ENCODE assay signal across 8 cellular contexts in the genomic region with DNA sequence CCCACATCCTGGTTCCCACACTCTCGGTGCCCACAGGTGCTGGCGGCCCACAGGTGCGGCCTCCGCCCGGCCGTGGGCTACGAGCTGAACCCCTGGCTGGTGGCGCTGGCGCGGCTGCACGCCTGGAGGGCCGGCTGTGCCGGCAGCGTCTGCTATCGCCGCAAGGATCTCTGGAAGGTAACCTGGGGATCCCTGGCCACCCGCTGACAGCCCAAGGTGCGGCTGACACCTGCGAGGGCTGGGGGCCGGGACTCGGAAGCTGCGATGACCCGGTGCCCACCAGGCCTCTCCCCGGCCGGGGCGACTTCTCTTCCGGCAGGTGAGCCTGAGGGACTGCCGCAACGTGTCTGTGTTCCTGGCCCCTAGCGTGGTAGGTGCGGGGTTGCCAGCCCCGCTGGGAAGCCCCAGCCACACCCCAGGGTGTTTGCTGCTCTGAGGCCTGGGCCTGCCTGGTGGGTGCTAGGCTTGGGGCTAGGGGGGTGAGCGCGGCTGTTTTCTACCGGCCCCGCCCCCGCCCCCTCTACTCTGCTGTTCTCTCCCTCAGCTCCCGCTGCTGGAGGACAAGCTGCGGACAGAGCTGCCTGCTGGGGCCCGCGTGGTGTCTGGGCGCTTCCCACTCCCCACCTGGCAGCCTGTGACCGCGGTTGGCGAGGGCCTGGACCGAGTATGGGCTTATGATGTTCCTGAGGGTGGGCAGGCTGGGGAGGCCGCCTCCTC. TPM values are rescaled to one million over a fixed set of nuclear protein-coding genes. Genes with fewer than 3 reads are reported as not detected.
DNase-seq lines count a peak whose midpoint lies in the region; ATAC-seq, FAIRE-seq and TF ChIP-seq lines count a peak whose summit lies in the region.

No MANE protein-coding gene starts in this region.

- no peak overlapping the region for H2BK5ac ChIP-seq in mesenchymal stem cell (ENCODE audit: low read depth, low read length, poor library complexity, severe bottlenecking)

- no peak overlapping the region for H4K8ac ChIP-seq in mesenchymal stem cell (ENCODE audit: low read length)

- peaks cover under 1% of the 10 kb centered on the region for H3K79me2 ChIP-seq in astrocyte (ENCODE audit: insufficient read depth, low read length)

- H3K27ac ChIP-seq in cardiac muscle cell (peak overlapping the region; percentile 90), astrocyte (ENCODE audit: low read depth, low read length) (no peak overlapping the region), mesenchymal stem cell (ENCODE audit: low read length, poor library complexity, severe bottlenecking) (no peak overlapping the region)

- H4K20me1 ChIP-seq in astrocyte (ENCODE audit: insufficient read depth, low read length), result peaks cover 40% of the 10 kb centered on the region

- H2BK15ac ChIP-seq in mesenchymal stem cell (ENCODE audit: low read depth, poor library complexity, severe bottlenecking), result peak overlapping the region; percentile 32

- DNase-seq in cardiac muscle cell (ENCODE audit: low read depth in 1 of 2, low spot score in 1 of 2) (no peak), left ventricle myocardium superior (no peak), astrocyte (ENCODE audit: low read depth) (no peak), mesenchymal stem cell (no peak), urothelium cell line (ENCODE audit: low spot score) (no peak), GOT3 (lab: John Stamatoyannopoulos, UW) (no peak)
- no peak for DNase-seq in stimulated activated CD4-positive, alpha-beta T cell treated with anti-CD3 and anti-CD28 coated beads, Interleukin-1b, Interleukin-23, amount 100 ng/mL, for 48 hours

- H3K4me1 ChIP-seq in cardiac muscle cell (ENCODE audit: low read depth), result peaks cover 16% of the 10 kb centered on the region
- H3K4me1 ChIP-seq in astrocyte (ENCODE audit: insufficient read depth, low read length), result peaks cover 20% of the 10 kb centered on the region
- H3K4me1 ChIP-seq in mesenchymal stem cell (ENCODE audit: control insufficient read depth, insufficient read depth, low read depth, low read length), result peaks cover 49% of the 10 kb centered on the region

- no peaks in the 10 kb centered on the region for H3K27me3 Mint-ChIP-seq in astrocyte (ENCODE audit: low read depth, unreplicated experiment)

- H3K9me3 Mint-ChIP-seq in astrocyte (ENCODE audit: unreplicated experiment), result no peaks in the 10 kb centered on the region

- peak overlapping the region in 1 of 2 experiments; percentile 99 for H3K18ac ChIP-seq in mesenchymal stem cell (ENCODE audit: low read depth in 1 of 2, low read length in 2 of 2)

- no peaks in the 10 kb centered on the region for H3K36me3 Mint-ChIP-seq in astrocyte (ENCODE audit: low read depth, unreplicated experiment)

- TF ChIP-seq CTCF in cardiac muscle cell (IDR thresholded peaks at IDR 0.05; ENCODE audit: low read depth, low read length), result no peak
- no peak for TF ChIP-seq CTCF in astrocyte (IDR thresholded peaks at IDR 0.05; ENCODE audit: insufficient read depth, low read depth, low read length)

- ATAC-seq in left ventricle myocardium superior (no peak), GM21423 (IDR thresholded peaks at IDR 0.05; ENCODE audit: unreplicated experiment) (no peak)

- peak overlapping the region in 1 of 2 experiments; percentile 21 for H2BK12ac ChIP-seq in mesenchymal stem cell (ENCODE audit: low read length in 2 of 2)

- H3K9ac ChIP-seq in astrocyte (ENCODE audit: low read length) (no peak overlapping the region), mesenchymal stem cell (ENCODE audit: low read length) (peak overlapping the region; percentile 90)

- H3K9me3 ChIP-seq in cardiac muscle cell (ENCODE audit: low read depth) (no peaks in the 10 kb centered on the region), astrocyte (ENCODE audit: insufficient read depth, low read depth, low read length) (no peaks in the 10 kb centered on the region), mesenchymal stem cell (ENCODE audit: control insufficient read depth, low read length) (no peaks in the 10 kb centered on the region)

- FAIRE-seq in astrocyte (lab: Jason Lieb, UNC), result no peak
- FAIRE-seq in urothelium cell line (lab: Jason Lieb, UNC), result peak; percentile 17

- H3K27me3 ChIP-seq in cardiac muscle cell, result no peaks in the 10 kb centered on the region
- no peaks in the 10 kb centered on the region for H3K27me3 ChIP-seq in astrocyte (ENCODE audit: insufficient read depth, low read length)
- H3K27me3 ChIP-seq in mesenchymal stem cell (ENCODE audit: control insufficient read depth in 1 of 2, insufficient read depth in 1 of 2, low read length in 2 of 2), result peaks cover 0 to 15% of the 10 kb centered on the region in 2 experiments

- H3K27ac Mint-ChIP-seq in astrocyte (ENCODE audit: unreplicated experiment), result no peak overlapping the region

- H3K79me1 ChIP-seq in mesenchymal stem cell (replicated peaks; ENCODE audit: low read length, poor library complexity, severe bottlenecking), result peaks cover 23% of the 10 kb centered on the region

- H2AK5ac ChIP-seq in mesenchymal stem cell (ENCODE audit: low read length, severe bottlenecking), result peak overlapping the region; percentile 13

- H3K36me3 ChIP-seq in cardiac muscle cell (no peaks in the 10 kb centered on the region), astrocyte (ENCODE audit: insufficient read depth, low read length) (no peaks in the 10 kb centered on the region), mesenchymal stem cell (ENCODE audit: control insufficient read depth in 1 of 2, insufficient read depth in 2 of 2, low read depth in 1 of 2, low read length in 2 of 2) (peaks cover 0 to 39% of the 10 kb centered on the region in 2 experiments)

- no peak overlapping the region for H2BK120ac ChIP-seq in mesenchymal stem cell (ENCODE audit: low read depth, low read length)

- H2AFZ ChIP-seq in astrocyte (ENCODE audit: low read depth, low read length) (no peak overlapping the region), mesenchymal stem cell (ENCODE audit: low read depth, low read length) (no peak overlapping the region)

- H3K4me2 ChIP-seq in astrocyte (ENCODE audit: low read length) (peak overlapping the region; percentile 99), mesenchymal stem cell (ENCODE audit: low read length, poor library complexity, severe bottlenecking) (peak overlapping the region; percentile 97)

- no peaks in the 10 kb centered on the region for H3K4me1 Mint-ChIP-seq in astrocyte (ENCODE audit: low read depth, unreplicated experiment)

- no peak overlapping the region for H3K23ac ChIP-seq in mesenchymal stem cell (ENCODE audit: low read length in 2 of 2)

- H3K4ac ChIP-seq in mesenchymal stem cell (ENCODE audit: low read depth in 1 of 2, low read length in 2 of 2), result peak overlapping the region; percentile 29 to 97

- H3K4me3 Mint-ChIP-seq in astrocyte (ENCODE audit: unreplicated experiment), result peak overlapping the region; percentile 50

- peak overlapping the region; percentile 85 for H3K4me3 ChIP-seq in cardiac muscle cell
- peak overlapping the region; percentile 73 for H3K4me3 ChIP-seq in astrocyte (ENCODE audit: insufficient read depth, low read depth, low read length)
- peak overlapping the region; percentile 90 for H3K4me3 ChIP-seq in mesenchymal stem cell (ENCODE audit: insufficient read depth in 1 of 2, low read depth in 1 of 2, low read length in 2 of 2)

- WGBS in mesenchymal stem cell, result 94% methylated on average over 42 of the region's 47 CpGs

- intact Hi-C loops in left ventricle myocardium superior (cut with micrococcal nuclease), result no loop called here

- peak overlapping the region in 1 of 2 experiments; percentile 99 for H3K14ac ChIP-seq in mesenchymal stem cell (ENCODE audit: low read length in 2 of 2)

- peak overlapping the region; percentile 99 for H4K91ac ChIP-seq in mesenchymal stem cell (ENCODE audit: low read length)

RNA-seq across cellular contexts. Expression of a gene that starts 1.0 kb away (rescaled TPM):
- total RNA-seq in cardiac muscle cell (55.1 and 62.5 TPM in 2 replicates), left ventricle myocardium superior (31.2 TPM), astrocyte (22.6 and 26.6 TPM in 2 replicates)
- 72.4 and 82.6 TPM in 2 replicates for polyA plus RNA-seq in cardiac muscle cell
- 28.0 TPM for polyA plus RNA-seq in mesenchymal stem cell (2013, experiment 1 of 2)
- 27.0 TPM for polyA plus RNA-seq in mesenchymal stem cell (2013, experiment 2 of 2)

RNA-seq across cellular contexts. Expression of a gene that starts 4.3 kb away (rescaled TPM):
- total RNA-seq in cardiac muscle cell (9.7 and 16.5 TPM in 2 replicates), left ventricle myocardium superior (0.50 TPM), astrocyte (2.1 and 4.7 TPM in 2 replicates)
- 3.6 and 4.2 TPM in 2 replicates for polyA plus RNA-seq in cardiac muscle cell
- polyA plus RNA-seq in mesenchymal stem cell (2013, experiment 1 of 2), result 2.5 TPM
- 2.1 TPM for polyA plus RNA-seq in mesenchymal stem cell (2013, experiment 2 of 2)

RNA-seq across cellular contexts. Expression of a gene that starts 5.0 kb away (rescaled TPM):
- total RNA-seq in cardiac muscle cell (31.6 and 47.5 TPM in 2 replicates), left ventricle myocardium superior (13.6 TPM), astrocyte (15.5 and 17.6 TPM in 2 replicates)
- 27.7 and 37.0 TPM in 2 replicates for polyA plus RNA-seq in cardiac muscle cell
- polyA plus RNA-seq in mesenchymal stem cell (2013, experiment 1 of 2), result 9.4 TPM
- polyA plus RNA-seq in mesenchymal stem cell (2013, experiment 2 of 2), result 9.7 TPM

RNA-seq across cellular contexts. Expression of a gene that starts 7.0 kb away (rescaled TPM):
- total RNA-seq in cardiac muscle cell (93.9 and 186 TPM in 2 replicates), left ventricle myocardium superior (57.9 TPM), astrocyte (30.1 and 31.5 TPM in 2 replicates)
- 299 and 330 TPM in 2 replicates for polyA plus RNA-seq in cardiac muscle cell
- 27.2 TPM for polyA plus RNA-seq in mesenchymal stem cell (2013, experiment 1 of 2)
- 28.1 TPM for polyA plus RNA-seq in mesenchymal stem cell (2013, experiment 2 of 2)

RNA-seq across cellular contexts. Expression of a gene that starts 16.3 kb away (rescaled TPM):
- total RNA-seq in cardiac muscle cell, result 0.12 and 0.74 TPM in 2 replicates
- polyA plus RNA-seq in cardiac muscle cell, result 0.59 and 1.4 TPM in 2 replicates
- total RNA-seq in left ventricle myocardium superior, result 0.99 TPM
- 3.7 and 5.2 TPM in 2 replicates for total RNA-seq in astrocyte
- 0.28 TPM for polyA plus RNA-seq in mesenchymal stem cell (2013, experiment 1 of 2)
- 0.34 TPM for polyA plus RNA-seq in mesenchymal stem cell (2013, experiment 2 of 2)
